ENCODE assay signal across 1 cellular context in the genomic region with DNA sequence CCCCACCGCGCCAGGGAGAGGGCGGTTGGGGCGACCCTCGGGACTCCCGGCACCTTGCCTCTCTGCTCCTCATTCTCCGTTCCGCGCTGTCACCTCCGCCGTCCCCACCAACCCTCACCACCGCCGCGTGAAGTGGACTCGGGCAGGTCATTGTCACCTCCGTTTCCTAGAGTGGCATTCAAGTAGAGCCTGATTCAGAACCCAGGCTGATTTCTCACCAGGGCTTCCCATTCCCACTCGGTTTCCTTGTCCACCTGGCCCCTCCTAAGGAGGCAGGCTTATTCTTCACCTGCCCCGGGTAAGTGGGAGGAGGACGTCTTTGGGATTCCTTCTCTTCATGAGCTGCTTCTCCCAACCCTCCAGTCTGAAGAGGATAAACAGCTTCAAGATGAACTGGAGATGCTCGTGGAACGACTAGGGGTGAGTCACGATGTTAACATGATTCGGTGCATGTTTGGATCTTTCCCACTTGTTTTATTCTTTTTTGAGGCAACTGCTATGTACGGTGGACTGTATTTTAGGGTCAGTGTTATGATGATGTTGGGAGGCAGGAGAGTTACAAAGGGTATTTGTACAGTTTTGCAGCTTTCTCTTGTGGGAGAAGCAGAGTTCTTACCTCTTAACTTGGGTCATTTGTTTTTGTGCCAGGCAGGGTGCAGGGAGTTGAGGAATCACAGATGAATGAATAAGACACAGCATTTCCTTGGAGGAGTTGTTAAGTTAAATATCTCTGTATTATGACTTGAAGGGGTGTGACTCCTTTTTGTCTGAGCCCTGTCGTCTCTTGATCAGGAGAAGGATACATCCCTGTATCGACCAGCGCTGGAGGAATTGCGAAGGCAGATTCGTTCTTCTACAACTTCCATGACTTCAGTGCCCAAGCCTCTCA.
TF ChIP-seq lines count a peak whose summit lies in the region.

No MANE protein-coding gene starts in this region.

TF ChIP-seq in endothelial cell of umbilical vein, 7 proteins besides CTCF, POLR2A, EP300 and RAD21:
- no peak for TF ChIP-seq GATA2 (IDR thresholded peaks at IDR 0.05; ENCODE audit: insufficient read depth, insufficient read length, low read depth, low read length)
- TF ChIP-seq POLR2AphosphoS5 (IDR thresholded peaks at IDR 0.05; ENCODE audit: insufficient read depth, low read depth, low read length) = peak; percentile 39
- TF ChIP-seq MYC (IDR thresholded peaks at IDR 0.05; ENCODE audit: low read depth, low read length) = no peak
- TF ChIP-seq, protein P1, sequence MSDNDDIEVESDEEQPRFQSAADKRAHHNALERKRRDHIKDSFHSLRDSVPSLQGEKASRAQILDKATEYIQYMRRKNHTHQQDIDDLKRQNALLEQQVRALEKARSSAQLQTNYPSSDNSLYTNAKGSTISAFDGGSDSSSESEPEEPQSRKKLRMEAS (IDR thresholded peaks at IDR 0.05; ENCODE audit: insufficient read depth, insufficient read length) = no peak
- no peak for TF ChIP-seq EZH2 (IDR thresholded peaks at IDR 0.05; ENCODE audit: borderline replicate concordance, low read depth, low read length, severe bottlenecking)
